Comparison of ENCODE assay signal across 13 cellular contexts in genomic region chr11:75330279-75330678, GRCh38. TPM values are rescaled to one million over a fixed set of nuclear protein-coding genes. Genes with fewer than 3 reads are reported as not detected.
DNase-seq lines count a peak whose midpoint lies in the region; ATAC-seq, FAIRE-seq and TF ChIP-seq lines count a peak whose summit lies in the region.
"Had no signal": no experiment of that assay in that cellular context is flagged by ENCODE, and none has a peak within 500 bp of the region (broad histone marks: within the 10 kb centered on the region; RNA-seq: fewer than 3 reads in every experiment).

No MANE protein-coding gene starts in this region.

- intact Hi-C loops in HepG2 (cut with micrococcal nuclease; ENCODE audit: unreplicated experiment) (no loop called here), right lobe of liver (cut with DNase I) (loop anchor here in 1 of 2 donors (10.0 kb wide), 1 partner anchor 55 kb away; no protein-coding TSS in a partner anchor), left lung (cut with DNase I) (no loop called here), left cardiac atrium (cut with DNase I) (no loop called here)

- 0 out of 2 replicates have a peak overlapping the region, but pooled peaks have one; percentile 8 for H3K9ac ChIP-seq in HepG2 (ENCODE audit: insufficient read depth, low read depth, low read length)

- H3K27me3 ChIP-seq in HepG2 (ENCODE audit: control insufficient read depth in 1 of 2, insufficient read depth in 2 of 2, low read length in 2 of 2) = no peaks in the 10 kb centered on the region
- no peaks in the 10 kb centered on the region for H3K27me3 ChIP-seq in right lobe of liver
- H3K27me3 ChIP-seq in left lung = no peaks in the 10 kb centered on the region

- peaks cover 6% of the 10 kb centered on the region for H3K36me3 Mint-ChIP-seq in WTC11

- H3K4me3 ChIP-seq in HepG2 (replicated peaks in 1 of 3; ENCODE audit: insufficient read depth in 1 of 3, low read depth in 2 of 3, low read length in 3 of 3) (no peak overlapping the region), right lobe of liver (no peak overlapping the region), left lung (no peak overlapping the region)

- no peak for DNase-seq in HepG2 (ENCODE audit: low spot score)
- no peak for DNase-seq in right lobe of liver
- DNase-seq in WTC11 (ENCODE audit: low spot score) = no peak
- DNase-seq in left lung = no peak
- DNase-seq in kidney tubule cell (ENCODE audit: low spot score) = no peak
- no peak for DNase-seq in left cardiac atrium
- no peak for DNase-seq in anterior cingulate cortex (lab: John Stamatoyannopoulos, UW)
- no peak for DNase-seq in midbrain (lab: John Stamatoyannopoulos, UW)
- DNase-seq: activated CD4-positive, alpha-beta T cell treated with anti-CD3 and anti-CD28 coated beads, Interleukin-2, amount 50 U/mL, for 4 hours; head of caudate nucleus; MV-4-11 had no signal

- H4K20me1 ChIP-seq in HepG2 (ENCODE audit: insufficient read depth, low read length) = peaks cover 24% of the 10 kb centered on the region

- H3K4me1 ChIP-seq in HepG2 (ENCODE audit: insufficient read depth, low read length) (peaks cover 31% of the 10 kb centered on the region), right lobe of liver (peaks cover 0 to 19% (median 5%) of the 10 kb centered on the region in 4 donors), left lung (peaks cover 44 to 93% of the 10 kb centered on the region in 2 donors)

- H3K4me3 Mint-ChIP-seq in WTC11 = peak overlapping the region; percentile 14; the same call in 1 of the 2 replicates
- H3K4me3 Mint-ChIP-seq: neural crest cell had no signal

- H3K9me3 ChIP-seq in HepG2 (ENCODE audit: low read length) = no peaks in the 10 kb centered on the region
- no peaks in the 10 kb centered on the region for H3K9me3 ChIP-seq in right lobe of liver
- no peaks in the 10 kb centered on the region for H3K9me3 ChIP-seq in left lung

- H3K9me3 Mint-ChIP-seq in WTC11 = peaks cover 3% of the 10 kb centered on the region; the same call in 1 of the 2 replicates
- H3K9me3 Mint-ChIP-seq: neural crest cell had no signal

- TF ChIP-seq CTCF in HepG2 (CRISPR knock-in tag; IDR thresholded peaks at IDR 0.05) = no peak
- TF ChIP-seq CTCF in right lobe of liver (IDR thresholded peaks at IDR 0.05) = no peak
- TF ChIP-seq CTCF in WTC11 (IDR thresholded peaks at IDR 0.05) = no peak
- TF ChIP-seq CTCF in left lung (IDR thresholded peaks at IDR 0.05) = no peak

- H3K27ac ChIP-seq in HepG2 (ENCODE audit: extremely low read length, insufficient read depth, low read length) = peak overlapping the region; percentile 41
- H3K27ac ChIP-seq in right lobe of liver = no peak overlapping the region
- peak overlapping the region; percentile 69 to 70 for H3K27ac ChIP-seq in left lung

- CTCF ChIA-PET in HepG2 (lab: Yijun Ruan, JAX; ENCODE audit: low intra/inter-chr PET ratio, low total read pairs) (interaction anchor here (1.2 kb wide), 1 partner anchor 54 kb away, joined by 5 read pairs; no protein-coding TSS in a partner anchor), WTC11 (lab: Charles Lee) (interaction anchor here (1.2 to 3.5 kb wide), 7 partner anchors 10 to 95 kb away, joined by 4 to 16 read pairs (median 9); partner anchors contain the start of gene ARRB1)

- peaks cover 86% of the 10 kb centered on the region for H3K4me1 Mint-ChIP-seq in WTC11

- TF ChIP-seq POLR2A in HepG2 (IDR thresholded peaks at IDR 0.05; ENCODE audit: insufficient read depth in 1 of 2, low read depth in 2 of 2, low read length in 2 of 2) (no peak), right lobe of liver (IDR thresholded peaks at IDR 0.05) (no peak)

- no peak for ATAC-seq in HepG2
- no peak for ATAC-seq in right lobe of liver
- ATAC-seq in WTC11 = no peak
- ATAC-seq in left lung = no peak
- no peak for ATAC-seq in left cardiac atrium

- H3K27ac Mint-ChIP-seq in WTC11 = peak overlapping the region; percentile 99

- H3K27me3 Mint-ChIP-seq in WTC11 (ENCODE audit: low read depth) = no peaks in the 10 kb centered on the region

- TF ChIP-seq RAD21 in HepG2 (CRISPR knock-in tag; IDR thresholded peaks at IDR 0.05) = no peak

- peak overlapping the region; percentile 37; the same call in 1 of the 2 replicates for H3K4me2 ChIP-seq in HepG2 (ENCODE audit: low read depth, low read length)

- POLR2A ChIA-PET in HepG2 (lab: Yijun Ruan, JAX) = interaction anchor here (1.1 to 1.5 kb wide), 2 partner anchors 10 to 12 kb away, joined by 3 to 4 read pairs; no protein-coding TSS in a partner anchor
- POLR2A ChIA-PET in WTC11 (lab: Charles Lee) = no interaction called here

- no peak for TF ChIP-seq EP300 in HepG2 (IDR thresholded peaks at IDR 0.05; ENCODE audit: low read depth in 2 of 2, low read length in 2 of 2)
- no peak for TF ChIP-seq EP300 in HepG2 (CRISPR knock-in tag; IDR thresholded peaks at IDR 0.05; ENCODE audit: borderline replicate concordance)

- H3K79me2 ChIP-seq in HepG2 (ENCODE audit: insufficient read depth, low read length) = peaks cover 32% of the 10 kb centered on the region

- H2AFZ ChIP-seq in HepG2 (ENCODE audit: low read length) = no peak overlapping the region

- 21% methylated on average over 1 of the region's 1 CpG for WGBS in HepG2 (ENCODE audit: low lambda C conversion rate)
- 33% methylated on average over 1 of the region's 1 CpG for WGBS in right lobe of liver (ENCODE audit: insufficient coverage, low coverage, low lambda C conversion rate, missing lambda C conversion rate)

- no peak for FAIRE-seq in HepG2 (lab: Jason Lieb, UNC)
- FAIRE-seq: GM18507 had no signal

- peaks cover 4 to 8% of the 10 kb centered on the region in 2 experiments for H3K36me3 ChIP-seq in HepG2 (replicated peaks in 1 of 2; ENCODE audit: control insufficient read depth in 1 of 2, insufficient read depth in 2 of 2, low read length in 2 of 2)
- no peaks in the 10 kb centered on the region for H3K36me3 ChIP-seq in right lobe of liver
- H3K36me3 ChIP-seq in left lung = peaks cover 0 to 8% of the 10 kb centered on the region in 2 donors

- BruUV-seq in HepG2 (replicated peaks; lab: Mats Ljungman, UMichigan) = no TSS peak

- in situ Hi-C loops in HepG2 (cut with HindIII; ENCODE audit: extremely low pct_ligation_motif_present, low pct_unique_long_range_greater_than_20kb) = no loop called here

TF ChIP-seq in WTC11, 78 proteins besides CTCF, POLR2A, EP300 and RAD21 (continues in another document):
- TF ChIP-seq CREB1 (CRISPR knock-in tag; IDR thresholded peaks at IDR 0.05) = no peak
- no peak for TF ChIP-seq E2F5 (CRISPR knock-in tag; IDR thresholded peaks at IDR 0.05)
- no peak for TF ChIP-seq IRF2 (CRISPR knock-in tag; IDR thresholded peaks at IDR 0.05; ENCODE audit: borderline replicate concordance, low read depth)
- no peak for TF ChIP-seq GRHL2 (CRISPR knock-in tag; IDR thresholded peaks at IDR 0.05; ENCODE audit: insufficient replicate concordance, severe bottlenecking)
- TF ChIP-seq ZNF232 (CRISPR knock-in tag; IDR thresholded peaks at IDR 0.05) = no peak
- no peak for TF ChIP-seq ETV6 (CRISPR knock-in tag; IDR thresholded peaks at IDR 0.05)

RNA-seq across cellular contexts. Expression of gene ARRB1, which starts 21.2 kb away (rescaled TPM):
- total RNA-seq in HepG2 (2016; rRNA removed; fragmentation: Illumina TruSeq; extraction: Trizol) (22.5 and 25.2 TPM in 2 replicates), right lobe of liver (10 to 100 TPM in 5 of 6 experiments, 1 to 10 TPM in 1; 8.6 to 26.4 (median 24.5) TPM), WTC11 (2021) (81.0 to 90.1 TPM (median 82.9 TPM) in 3 replicates), left lung (100 to 1,000 TPM; 112 to 150 TPM), left cardiac atrium (10 to 100 TPM; 28.4 to 39.4 TPM)
- 15.2 and 19.6 TPM in 2 replicates for total RNA-seq in HepG2 (2016; cell fraction: cytosol; rRNA removed; fragmentation: Illumina TruSeq; extraction: Trizol; ENCODE audit: low read depth)
- 21.7 and 25.0 TPM in 2 replicates for total RNA-seq in HepG2 (2016; cell fraction: insoluble cytoplasmic fraction; rRNA removed; fragmentation: Illumina TruSeq; extraction: Trizol)
- 20.4 and 20.9 TPM in 2 replicates for total RNA-seq in HepG2 (2016; cell fraction: membrane; rRNA removed; fragmentation: Illumina TruSeq; extraction: Trizol)
- total RNA-seq in HepG2 (2016; cell fraction: nucleus; rRNA removed; fragmentation: Illumina TruSeq; extraction: Trizol) = 15.7 and 24.9 TPM in 2 replicates
- polyA plus RNA-seq in HepG2 (2011; rRNA removed) = 35.7 and 35.9 TPM in 2 replicates
- 33.5 and 41.0 TPM in 2 replicates for polyA plus RNA-seq in HepG2 (2011; cell fraction: cytosol; rRNA removed)
- polyA plus RNA-seq in HepG2 (2011; cell fraction: nucleus; rRNA removed) = 50.3 and 56.4 TPM in 2 replicates
- polyA plus RNA-seq in HepG2 (2012) = 25.7 and 29.8 TPM in 2 replicates
- 19.3 and 20.1 TPM in 2 replicates for polyA plus RNA-seq in HepG2 (2016; cell fraction: cytosol; fragmentation: Illumina TruSeq; extraction: Trizol; ENCODE audit: low read depth)
- 33.2 and 40.0 TPM in 2 replicates for polyA plus RNA-seq in HepG2 (2016; cell fraction: insoluble cytoplasmic fraction; fragmentation: Illumina TruSeq; extraction: Trizol; ENCODE audit: low read depth)
- polyA plus RNA-seq in HepG2 (2016; cell fraction: membrane; fragmentation: Illumina TruSeq; extraction: Trizol; ENCODE audit: low read depth) = 23.0 and 27.7 TPM in 2 replicates
- polyA plus RNA-seq in HepG2 (2016; cell fraction: nucleus; fragmentation: Illumina TruSeq; extraction: Trizol; ENCODE audit: insufficient read depth, low read depth) = 26.7 and 32.1 TPM in 2 replicates
- polyA minus RNA-seq in HepG2 (2011; rRNA and poly(A)+ RNA removed; ENCODE audit: low replicate concordance) = 48.7 and 175 TPM in 2 replicates
- polyA minus RNA-seq in HepG2 (2011; cell fraction: cytosol; rRNA and poly(A)+ RNA removed) = 37.4 and 40.0 TPM in 2 replicates
- 68.6 and 72.2 TPM in 2 replicates for polyA minus RNA-seq in HepG2 (2011; cell fraction: nucleus; rRNA and poly(A)+ RNA removed)

Comparison
In these comparisons a context has a peak if more than half of its experiments do, and no peak if none do; other contexts are left out.
1. H3K27ac ChIP-seq: peak in HepG2 (single experiment) and left lung (2 of 2); none in right lobe of liver (0 of 3).